ENCODE assay signal across 16 cellular contexts in the genomic region with DNA sequence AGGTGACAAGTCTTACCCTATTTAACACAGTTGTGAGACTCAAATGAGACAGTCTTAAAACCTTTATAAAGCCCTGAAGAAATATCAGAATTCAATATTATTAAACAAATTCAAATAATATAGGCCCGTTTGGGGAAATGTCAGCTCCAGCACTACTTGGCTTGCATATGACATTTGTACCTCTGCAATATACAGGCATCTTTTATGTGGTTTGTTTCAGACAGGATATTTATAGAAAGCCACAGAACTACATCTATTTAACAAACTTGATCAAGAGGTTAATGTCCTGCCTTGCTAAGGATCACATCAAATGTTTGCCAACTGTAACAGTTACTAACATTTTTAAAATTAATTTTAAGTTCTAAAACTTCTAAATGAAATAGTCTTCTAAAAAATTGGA. TPM values are rescaled to one million over a fixed set of nuclear protein-coding genes. Genes with fewer than 3 reads are reported as not detected.
DNase-seq lines count a peak whose midpoint lies in the region; ATAC-seq and TF ChIP-seq lines count a peak whose summit lies in the region.
"Had no signal": no experiment of that assay in that cellular context is flagged by ENCODE, and none has a peak within 500 bp of the region (broad histone marks: within the 10 kb centered on the region; RNA-seq: fewer than 3 reads in every experiment).

No MANE protein-coding gene starts in this region.

- intact Hi-C loops in CD4-positive, alpha-beta T cell (cut with DNase I, micrococcal nuclease): loop anchor here in 1 of 2 experiments (5.0 kb wide), 1 partner anchor 396 kb away; the partner anchor contains the start of gene SMARCAL1
- intact Hi-C loops in activated CD4-positive, alpha-beta memory T cell treated with anti-CD3 and anti-CD28 coated beads for 36 hours (cut with micrococcal nuclease): loop anchor here (1.0 to 10.0 kb wide), 7 partner anchors 10 to 1212 kb away; partner anchors contain the start of genes ATIC, BARD1 and FN1
- intact Hi-C loops in tibial artery (cut with DNase I; ENCODE audit: low total_unique reads): loop anchor here (10.0 kb wide), 2 partner anchors 62 to 1868 kb away; no protein-coding TSS in a partner anchor

- no peaks in the 10 kb centered on the region for H3K27me3 Mint-ChIP-seq in CD4-positive, alpha-beta T cell
- H3K27me3 Mint-ChIP-seq in activated CD4-positive, alpha-beta memory T cell treated with anti-CD3 and anti-CD28 coated beads for 36 hours: no peaks in the 10 kb centered on the region
- no peaks in the 10 kb centered on the region for H3K27me3 Mint-ChIP-seq in memory B cell

- no peaks in the 10 kb centered on the region for H3K9me3 Mint-ChIP-seq in CD4-positive, alpha-beta T cell
- no peaks in the 10 kb centered on the region for H3K9me3 Mint-ChIP-seq in activated CD4-positive, alpha-beta memory T cell treated with anti-CD3 and anti-CD28 coated beads for 36 hours
- H3K9me3 Mint-ChIP-seq in memory B cell: peaks cover 2% of the 10 kb centered on the region

- no peaks in the 10 kb centered on the region for H3K36me3 ChIP-seq in tibial artery
- H3K36me3 ChIP-seq: pancreas, sigmoid colon had no signal

- H3K4me3 Mint-ChIP-seq in CD4-positive, alpha-beta T cell: peak overlapping the region; percentile 76
- no peak overlapping the region for H3K4me3 Mint-ChIP-seq in activated CD4-positive, alpha-beta memory T cell treated with anti-CD3 and anti-CD28 coated beads for 36 hours
- H3K4me3 Mint-ChIP-seq in memory B cell: no peak overlapping the region

- DNase-seq in CD4-positive, alpha-beta T cell: no peak
- peak; percentile 66 for DNase-seq in Jurkat, Clone E6-1 (ENCODE audit: low read depth, low spot score)
- DNase-seq in activated CD4-positive, alpha-beta memory T cell treated with anti-CD3 and anti-CD28 coated beads for 36 hours: no peak
- DNase-seq in memory B cell (ENCODE audit: low spot score in 2 of 2) (no peak), tibial artery (no peak), DMS153 treated with DMSO at 0.1 percent for 48 hours (lab: John Stamatoyannopoulos, UW; ENCODE audit: unreplicated experiment) (no peak), glomerular visceral epithelial cell (ENCODE audit: extremely low spot score) (no peak), HT-29 (ENCODE audit: low spot score) (no peak)
- DNase-seq: activated gamma-delta T cell, DMS153, foreskin fibroblast, left cardiac atrium, pancreas, sigmoid colon had no signal

- no peak for TF ChIP-seq CTCF in CD4-positive, alpha-beta T cell (IDR thresholded peaks at IDR 0.05)
- TF ChIP-seq CTCF in tibial artery (IDR thresholded peaks at IDR 0.05): no peak

- no peak overlapping the region for H3K27ac ChIP-seq in CD4-positive, alpha-beta T cell (ENCODE audit: low read depth, low read length)
- H3K27ac ChIP-seq in tibial artery: no peak overlapping the region
- H3K27ac ChIP-seq: coronary artery, pancreas, sigmoid colon had no signal

- ATAC-seq in CD4-positive, alpha-beta T cell (ENCODE audit: poor library complexity): peak; percentile 23
- ATAC-seq in memory B cell (ENCODE audit: low read depth): no peak
- ATAC-seq: left cardiac atrium, pancreas had no signal

- H3K4me1 ChIP-seq in tibial artery: peaks cover 0 to 8% (median 3%) of the 10 kb centered on the region in 4 donors

- H3K9me3 ChIP-seq in CD4-positive, alpha-beta T cell (ENCODE audit: control insufficient read depth, low read length): no peaks in the 10 kb centered on the region
- H3K9me3 ChIP-seq in tibial artery: no peaks in the 10 kb centered on the region
- H3K9me3 ChIP-seq: mucosa of descending colon, pancreas, sigmoid colon had no signal

- no peaks in the 10 kb centered on the region for H3K27me3 ChIP-seq in CD4-positive, alpha-beta T cell (ENCODE audit: control insufficient read depth, insufficient read depth, low read length)
- no peaks in the 10 kb centered on the region for H3K27me3 ChIP-seq in tibial artery
- H3K27me3 ChIP-seq: pancreas, sigmoid colon had no signal

- CTCF ChIA-PET in CD4-positive, alpha-beta T cell (lab: Charles Lee): interaction anchor here (0.9 to 3.1 kb wide), 2 partner anchors 18 to 85 kb away, joined by 3 to 10 read pairs; no protein-coding TSS in a partner anchor
- CTCF ChIA-PET in activated CD4-positive, alpha-beta memory T cell treated with anti-CD3 and anti-CD28 coated beads for 36 hours (lab: Charles Lee): interaction anchor here (0.6 to 11.4 kb wide), 12 partner anchors 9 to 650 kb away, joined by 3 to 188 read pairs (median 6); partner anchors contain the start of gene XRCC5

- peak overlapping the region; percentile 32 for H3K4me3 ChIP-seq in Jurkat, Clone E6-1 (ENCODE audit: low read length)
- no peak overlapping the region for H3K4me3 ChIP-seq in tibial artery
- H3K4me3 ChIP-seq: coronary artery, mucosa of descending colon, pancreas, sigmoid colon had no signal

- POLR2A ChIA-PET in CD4-positive, alpha-beta T cell (lab: Charles Lee): interaction anchor here (1.1 to 2.2 kb wide), 4 partner anchors 11 to 93 kb away, joined by 4 to 9 read pairs (median 6); partner anchors contain the start of gene XRCC5
- POLR2A ChIA-PET in activated CD4-positive, alpha-beta memory T cell treated with anti-CD3 and anti-CD28 coated beads for 36 hours (lab: Charles Lee): interaction anchor here (0.5 to 2.3 kb wide), 5 partner anchors 11 to 179 kb away, joined by 3 to 9 read pairs (median 3); no protein-coding TSS in a partner anchor

- H3K36me3 Mint-ChIP-seq in CD4-positive, alpha-beta T cell (ENCODE audit: low read depth): no peaks in the 10 kb centered on the region
- no peaks in the 10 kb centered on the region for H3K36me3 Mint-ChIP-seq in activated CD4-positive, alpha-beta memory T cell treated with anti-CD3 and anti-CD28 coated beads for 36 hours
- H3K36me3 Mint-ChIP-seq in memory B cell: peaks cover 6% of the 10 kb centered on the region

- peaks cover 58% of the 10 kb centered on the region for H3K4me1 Mint-ChIP-seq in CD4-positive, alpha-beta T cell (ENCODE audit: low read depth)
- H3K4me1 Mint-ChIP-seq in activated CD4-positive, alpha-beta memory T cell treated with anti-CD3 and anti-CD28 coated beads for 36 hours (ENCODE audit: low read depth): peaks cover 55% of the 10 kb centered on the region
- peaks cover 41% of the 10 kb centered on the region for H3K4me1 Mint-ChIP-seq in memory B cell

- H3K27ac Mint-ChIP-seq in CD4-positive, alpha-beta T cell: peak overlapping the region; percentile 79
- H3K27ac Mint-ChIP-seq in activated CD4-positive, alpha-beta memory T cell treated with anti-CD3 and anti-CD28 coated beads for 36 hours: peak overlapping the region; percentile 64
- H3K27ac Mint-ChIP-seq in memory B cell: peak overlapping the region; percentile 89

RNA-seq across cellular contexts. Expression of gene MREG, which starts 3.2 kb away (rescaled TPM):
- 1 to 10 TPM; 1.8 to 2.8 TPM for total RNA-seq in CD4-positive, alpha-beta T cell
- 13.3 TPM for polyA plus RNA-seq in Jurkat, Clone E6-1 (2012; ENCODE audit: insufficient read depth, insufficient read length)
- total RNA-seq in activated CD4-positive, alpha-beta memory T cell treated with anti-CD3 and anti-CD28 coated beads for 36 hours: 10 to 100 TPM; 10.2 to 10.4 TPM
- total RNA-seq in HT-29 (2014; rRNA removed; shearing (Covaris generic)): 11.9 and 13.8 TPM in 2 replicates
